Comparison of ENCODE assay signal across 12 cellular contexts in the genomic region with DNA sequence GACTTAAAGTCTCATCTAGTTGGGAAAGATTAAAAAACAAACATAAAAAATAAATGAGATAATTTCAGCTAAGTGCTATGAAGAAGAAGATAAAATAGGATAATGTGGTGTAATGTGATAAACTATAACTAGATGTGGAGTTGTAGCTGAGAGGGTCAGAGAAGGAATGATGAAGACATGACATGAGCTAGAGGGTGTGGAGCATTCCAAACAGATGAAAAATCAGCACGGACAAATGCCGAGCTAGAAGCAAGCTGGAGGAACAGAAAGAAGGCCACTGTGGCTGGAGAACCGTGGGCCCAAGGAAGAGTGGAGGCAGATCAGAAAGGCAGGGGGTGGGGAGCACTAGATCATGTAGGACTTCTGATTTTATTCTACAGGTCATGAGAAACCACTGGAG.
A peak's percentile ranks its signal among the peaks of the same experiment; 100 is the strongest.
DNase-seq lines count a peak whose midpoint lies in the region; ATAC-seq, FAIRE-seq and TF ChIP-seq lines count a peak whose summit lies in the region.
"Had no signal": no experiment of that assay in that cellular context is flagged by ENCODE, and none has a peak within 500 bp of the region (broad histone marks: within the 10 kb centered on the region; RNA-seq: fewer than 3 reads in every experiment).

No MANE protein-coding gene starts in this region.

- peaks cover 4% of the 10 kb centered on the region for H3K36me3 ChIP-seq in skeletal muscle satellite cell (ENCODE audit: insufficient read depth, low read length)
- H3K36me3 ChIP-seq: suprapubic skin had no signal

- H3K9me3 ChIP-seq in skeletal muscle satellite cell (replicated peaks; ENCODE audit: low read length): no peaks in the 10 kb centered on the region
- H3K9me3 ChIP-seq: suprapubic skin had no signal

- H3K27me3 ChIP-seq in skeletal muscle satellite cell (ENCODE audit: control insufficient read depth, insufficient read depth, low read length): no peaks in the 10 kb centered on the region
- H3K27me3 ChIP-seq: suprapubic skin had no signal

- no peak for ATAC-seq in HG03159 (IDR thresholded peaks at IDR 0.05; ENCODE audit: unreplicated experiment)
- ATAC-seq in HG03469 (IDR thresholded peaks at IDR 0.05; ENCODE audit: unreplicated experiment): no peak

- no peak for FAIRE-seq in D721Med (lab: Jason Lieb, UNC)

- DNase-seq in DMS53 (lab: John Stamatoyannopoulos, UW) (peak; percentile 45), DMS53 treated with DMSO at 0.1 percent for 48 hours (lab: John Stamatoyannopoulos, UW; ENCODE audit: unreplicated experiment) (no peak), SW480 (ENCODE audit: low spot score) (peak; percentile 68), fibroblast of villous mesenchyme (ENCODE audit: low read depth) (peak; percentile 77), D721Med (ENCODE audit: insufficient read length, low spot score) (no peak)
- DNase-seq: activated naive CD4-positive, alpha-beta T cell treated with anti-CD3 and anti-CD28 coated beads, Interleukin-2, amount 50 U/mL, for 16 hours; MM.1S had no signal

- peak overlapping the region; percentile 74 for H3K9ac ChIP-seq in skeletal muscle satellite cell (ENCODE audit: low read depth, low read length)

- H3K4me3 ChIP-seq in fibroblast of villous mesenchyme (ENCODE audit: low read depth, low read length): no peak overlapping the region
- peak overlapping the region; percentile 43 for H3K4me3 ChIP-seq in skeletal muscle satellite cell (ENCODE audit: low read length)
- H3K4me3 ChIP-seq: skin epidermis, suprapubic skin had no signal

- H3K4me2 ChIP-seq in skeletal muscle satellite cell (ENCODE audit: low read length): peak overlapping the region; percentile 71

- H3K4me1 ChIP-seq in skeletal muscle satellite cell (ENCODE audit: control insufficient read depth, insufficient read depth, low read length): peaks cover 86% of the 10 kb centered on the region

- TF ChIP-seq CTCF in fibroblast of villous mesenchyme (IDR thresholded peaks at IDR 0.05; ENCODE audit: insufficient read depth, low read depth, low read length) (no peak), D721Med (IDR thresholded peaks at IDR 0.05; ENCODE audit: insufficient read depth, missing control alignments) (no peak)

Comparison
In these comparisons a context has a peak if more than half of its experiments do, and no peak if none do; other contexts are left out.
1. DNase-seq: peak in DMS53 (single experiment), SW480 (single experiment) and fibroblast of villous mesenchyme (single experiment); none in DMS53 treated with DMSO at 0.1 percent for 48 hours (single experiment) and D721Med (single experiment).